In genomic region chr17:38872671-38873385, GRCh38 we compare ENCODE assay signal across 1 cellular context.
TF ChIP-seq lines count a peak whose summit lies in the region.

No MANE protein-coding gene starts in this region.

TF ChIP-seq in IMR-90, 13 proteins besides CTCF, POLR2A, EP300 and RAD21 (continued from another document):
- TF ChIP-seq, protein P1, sequence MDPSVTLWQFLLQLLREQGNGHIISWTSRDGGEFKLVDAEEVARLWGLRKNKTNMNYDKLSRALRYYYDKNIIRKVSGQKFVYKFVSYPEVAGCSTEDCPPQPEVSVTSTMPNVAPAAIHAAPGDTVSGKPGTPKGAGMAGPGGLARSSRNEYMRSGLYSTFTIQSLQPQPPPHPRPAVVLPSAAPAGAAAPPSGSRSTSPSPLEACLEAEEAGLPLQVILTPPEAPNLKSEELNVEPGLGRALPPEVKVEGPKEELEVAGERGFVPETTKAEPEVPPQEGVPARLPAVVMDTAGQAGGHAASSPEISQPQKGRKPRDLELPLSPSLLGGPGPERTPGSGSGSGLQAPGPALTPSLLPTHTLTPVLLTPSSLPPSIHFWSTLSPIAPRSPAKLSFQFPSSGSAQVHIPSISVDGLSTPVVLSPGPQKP (IDR thresholded peaks at IDR 0.05; ENCODE audit: borderline replicate concordance, low read depth, low read length) = no peak
- no peak for TF ChIP-seq RCOR1 (IDR thresholded peaks at IDR 0.05; ENCODE audit: insufficient replicate concordance, low read length)
- no peak for TF ChIP-seq CEBPB (IDR thresholded peaks at IDR 0.05; ENCODE audit: low read depth, low read length)
- TF ChIP-seq MAZ (IDR thresholded peaks at IDR 0.05; ENCODE audit: borderline replicate concordance, low read depth, low read length) = no peak
- TF ChIP-seq MXI1 (IDR thresholded peaks at IDR 0.05; ENCODE audit: borderline replicate concordance, low read depth, low read length) = no peak
- no peak for TF ChIP-seq NFE2L2 (IDR thresholded peaks at IDR 0.05; ENCODE audit: low read depth, low read length)
